In genomic region chr14:104734991-104735779, GRCh38 we compare ENCODE assay signal across 1 cellular context.
TF ChIP-seq lines count a peak whose summit lies in the region.

No MANE protein-coding gene starts in this region.

TF ChIP-seq in HepG2, 621 proteins besides CTCF, POLR2A, EP300 and RAD21 (continued from another document and continues in another):
- TF ChIP-seq ARID3A (IDR thresholded peaks at IDR 0.05; ENCODE audit: low read depth, low read length): no peak
- no peak for TF ChIP-seq ZNF260 (CRISPR knock-in tag; IDR thresholded peaks at IDR 0.05; ENCODE audit: borderline replicate concordance, low read depth)
- TF ChIP-seq KLF11 (CRISPR knock-in tag; IDR thresholded peaks at IDR 0.05): peak; percentile 37; the same call in 1 of the 2 replicates
- no peak; the same call in 1 of the 2 replicates for TF ChIP-seq REL (CRISPR knock-in tag; conservative IDR thresholded peaks at IDR 0.05)
- no peak for TF ChIP-seq ARNT (IDR thresholded peaks at IDR 0.05)
- TF ChIP-seq AKNA (CRISPR knock-in tag; IDR thresholded peaks at IDR 0.05; ENCODE audit: borderline replicate concordance): no peak
- no peak for TF ChIP-seq ZNF615 (CRISPR knock-in tag; IDR thresholded peaks at IDR 0.05; ENCODE audit: borderline replicate concordance)
- no peak for TF ChIP-seq MTA3 (CRISPR knock-in tag; IDR thresholded peaks at IDR 0.05)
- peak; percentile 57; the same call in 1 of the 2 replicates for TF ChIP-seq ZNF556 (CRISPR knock-in tag; IDR thresholded peaks at IDR 0.05; ENCODE audit: borderline replicate concordance)
- no peak for TF ChIP-seq ZNF777 (CRISPR knock-in tag; IDR thresholded peaks at IDR 0.05)
- peak; percentile 30; the same call in 1 of the 2 replicates for TF ChIP-seq DR1 (CRISPR knock-in tag; IDR thresholded peaks at IDR 0.05)
- no peak for TF ChIP-seq PCBP1 (IDR thresholded peaks at IDR 0.05; ENCODE audit: borderline replicate concordance, low read depth, low read length)
- TF ChIP-seq, protein P1, sequence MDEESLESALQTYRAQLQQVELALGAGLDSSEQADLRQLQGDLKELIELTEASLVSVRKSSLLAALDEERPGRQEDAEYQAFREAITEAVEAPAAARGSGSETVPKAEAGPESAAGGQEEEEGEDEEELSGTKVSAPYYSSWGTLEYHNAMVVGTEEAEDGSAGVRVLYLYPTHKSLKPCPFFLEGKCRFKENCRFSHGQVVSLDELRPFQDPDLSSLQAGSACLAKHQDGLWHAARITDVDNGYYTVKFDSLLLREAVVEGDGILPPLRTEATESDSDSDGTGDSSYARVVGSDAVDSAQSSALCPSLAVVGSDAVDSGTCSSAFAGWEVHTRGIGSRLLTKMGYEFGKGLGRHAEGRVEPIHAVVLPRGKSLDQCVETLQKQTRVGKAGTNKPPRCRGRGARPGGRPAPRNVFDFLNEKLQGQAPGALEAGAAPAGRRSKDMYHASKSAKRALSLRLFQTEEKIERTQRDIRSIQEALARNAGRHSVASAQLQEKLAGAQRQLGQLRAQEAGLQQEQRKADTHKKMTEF (CRISPR knock-in tag; IDR thresholded peaks at IDR 0.05): peak; percentile 79; the same call in 1 of the 2 replicates
- TF ChIP-seq, protein P2, sequence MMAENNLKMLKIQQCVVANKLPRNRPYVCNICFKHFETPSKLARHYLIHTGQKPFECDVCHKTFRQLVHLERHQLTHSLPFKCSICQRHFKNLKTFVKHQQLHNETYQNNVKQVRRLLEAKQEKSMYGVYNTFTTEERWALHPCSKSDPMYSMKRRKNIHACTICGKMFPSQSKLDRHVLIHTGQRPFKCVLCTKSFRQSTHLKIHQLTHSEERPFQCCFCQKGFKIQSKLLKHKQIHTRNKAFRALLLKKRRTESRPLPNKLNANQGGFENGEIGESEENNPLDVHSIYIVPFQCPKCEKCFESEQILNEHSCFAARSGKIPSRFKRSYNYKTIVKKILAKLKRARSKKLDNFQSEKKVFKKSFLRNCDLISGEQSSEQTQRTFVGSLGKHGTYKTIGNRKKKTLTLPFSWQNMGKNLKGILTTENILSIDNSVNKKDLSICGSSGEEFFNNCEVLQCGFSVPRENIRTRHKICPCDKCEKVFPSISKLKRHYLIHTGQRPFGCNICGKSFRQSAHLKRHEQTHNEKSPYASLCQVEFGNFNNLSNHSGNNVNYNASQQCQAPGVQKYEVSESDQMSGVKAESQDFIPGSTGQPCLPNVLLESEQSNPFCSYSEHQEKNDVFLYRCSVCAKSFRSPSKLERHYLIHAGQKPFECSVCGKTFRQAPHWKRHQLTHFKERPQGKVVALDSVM (CRISPR knock-in tag; IDR thresholded peaks at IDR 0.05): no peak
- TF ChIP-seq SIX1 (CRISPR knock-in tag; IDR thresholded peaks at IDR 0.05; ENCODE audit: borderline replicate concordance): no peak
- TF ChIP-seq ZNF276 (CRISPR knock-in tag; IDR thresholded peaks at IDR 0.05; ENCODE audit: low read depth): no peak
- no peak for TF ChIP-seq ELK4 (CRISPR knock-in tag; IDR thresholded peaks at IDR 0.05; ENCODE audit: borderline replicate concordance)
- TF ChIP-seq ZBTB38 (CRISPR knock-in tag; IDR thresholded peaks at IDR 0.05): peak; percentile 99
- TF ChIP-seq, protein P3, sequence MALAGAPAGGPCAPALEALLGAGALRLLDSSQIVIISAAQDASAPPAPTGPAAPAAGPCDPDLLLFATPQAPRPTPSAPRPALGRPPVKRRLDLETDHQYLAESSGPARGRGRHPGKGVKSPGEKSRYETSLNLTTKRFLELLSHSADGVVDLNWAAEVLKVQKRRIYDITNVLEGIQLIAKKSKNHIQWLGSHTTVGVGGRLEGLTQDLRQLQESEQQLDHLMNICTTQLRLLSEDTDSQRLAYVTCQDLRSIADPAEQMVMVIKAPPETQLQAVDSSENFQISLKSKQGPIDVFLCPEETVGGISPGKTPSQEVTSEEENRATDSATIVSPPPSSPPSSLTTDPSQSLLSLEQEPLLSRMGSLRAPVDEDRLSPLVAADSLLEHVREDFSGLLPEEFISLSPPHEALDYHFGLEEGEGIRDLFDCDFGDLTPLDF (CRISPR knock-in tag; IDR thresholded peaks at IDR 0.05): no peak
- peak; percentile 92 for TF ChIP-seq HIC2 (CRISPR knock-in tag; IDR thresholded peaks at IDR 0.05; ENCODE audit: low read depth)
- peak; percentile 59 to 68; a peak in 2 of 4 replicates for TF ChIP-seq NR2F1 (CRISPR knock-in tag; IDR thresholded peaks at IDR 0.05)
- TF ChIP-seq, protein P4, sequence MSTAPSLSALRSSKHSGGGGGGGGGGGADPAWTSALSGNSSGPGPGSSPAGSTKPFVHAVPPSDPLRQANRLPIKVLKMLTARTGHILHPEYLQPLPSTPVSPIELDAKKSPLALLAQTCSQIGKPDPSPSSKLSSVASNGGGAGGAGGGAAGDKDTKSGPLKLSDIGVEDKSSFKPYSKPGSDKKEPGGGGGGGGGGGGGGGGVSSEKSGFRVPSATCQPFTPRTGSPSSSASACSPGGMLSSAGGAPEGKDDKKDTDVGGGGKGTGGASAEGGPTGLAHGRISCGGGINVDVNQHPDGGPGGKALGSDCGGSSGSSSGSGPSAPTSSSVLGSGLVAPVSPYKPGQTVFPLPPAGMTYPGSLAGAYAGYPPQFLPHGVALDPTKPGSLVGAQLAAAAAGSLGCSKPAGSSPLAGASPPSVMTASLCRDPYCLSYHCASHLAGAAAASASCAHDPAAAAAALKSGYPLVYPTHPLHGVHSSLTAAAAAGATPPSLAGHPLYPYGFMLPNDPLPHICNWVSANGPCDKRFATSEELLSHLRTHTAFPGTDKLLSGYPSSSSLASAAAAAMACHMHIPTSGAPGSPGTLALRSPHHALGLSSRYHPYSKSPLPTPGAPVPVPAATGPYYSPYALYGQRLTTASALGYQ (CRISPR knock-in tag; IDR thresholded peaks at IDR 0.05): no peak
- TF ChIP-seq, protein P5, sequence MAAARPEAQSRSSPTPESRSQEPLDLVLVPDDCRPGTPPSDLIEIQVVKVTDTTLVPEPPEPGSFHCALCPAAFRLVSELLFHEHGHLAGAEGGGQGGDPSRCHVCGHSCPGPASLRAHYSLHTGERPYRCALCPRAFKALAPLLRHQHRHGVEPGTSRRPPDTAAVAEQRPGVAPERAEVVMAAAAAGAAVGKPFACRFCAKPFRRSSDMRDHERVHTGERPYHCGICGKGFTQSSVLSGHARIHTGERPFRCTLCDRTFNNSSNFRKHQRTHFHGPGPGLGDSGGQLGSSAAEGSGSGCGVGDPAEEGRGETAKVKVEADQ (CRISPR knock-in tag; IDR thresholded peaks at IDR 0.05; ENCODE audit: borderline replicate concordance): no peak
- no peak for TF ChIP-seq NR2F2 (IDR thresholded peaks at IDR 0.05; ENCODE audit: borderline replicate concordance, low read depth)
- no peak for TF ChIP-seq KAT2B (IDR thresholded peaks at IDR 0.05; ENCODE audit: borderline replicate concordance, low read depth, low read length)
- 0 out of 2 replicates have a peak, but pooled peaks have one; percentile 91 for TF ChIP-seq ZNF251 (CRISPR knock-in tag; IDR thresholded peaks at IDR 0.05)
- no peak for TF ChIP-seq TOE1 (CRISPR knock-in tag; IDR thresholded peaks at IDR 0.05)
- no peak for TF ChIP-seq ZNF562 (CRISPR knock-in tag; IDR thresholded peaks at IDR 0.05; ENCODE audit: borderline replicate concordance)
- no peak for TF ChIP-seq MED13 (CRISPR knock-in tag; IDR thresholded peaks at IDR 0.05)
- TF ChIP-seq, protein P6, sequence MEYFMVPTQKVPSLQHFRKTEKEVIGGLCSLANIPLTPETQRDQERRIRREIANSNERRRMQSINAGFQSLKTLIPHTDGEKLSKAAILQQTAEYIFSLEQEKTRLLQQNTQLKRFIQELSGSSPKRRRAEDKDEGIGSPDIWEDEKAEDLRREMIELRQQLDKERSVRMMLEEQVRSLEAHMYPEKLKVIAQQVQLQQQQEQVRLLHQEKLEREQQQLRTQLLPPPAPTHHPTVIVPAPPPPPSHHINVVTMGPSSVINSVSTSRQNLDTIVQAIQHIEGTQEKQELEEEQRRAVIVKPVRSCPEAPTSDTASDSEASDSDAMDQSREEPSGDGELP (IDR thresholded peaks at IDR 0.05; ENCODE audit: borderline replicate concordance, low read depth): peak; percentile 67; the same call in 1 of the 2 replicates
- TF ChIP-seq SCMH1 (CRISPR knock-in tag; IDR thresholded peaks at IDR 0.05; ENCODE audit: borderline replicate concordance): no peak
- TF ChIP-seq PREB (CRISPR knock-in tag; IDR thresholded peaks at IDR 0.05): no peak
- TF ChIP-seq TCF12 (IDR thresholded peaks at IDR 0.05): no peak
- TF ChIP-seq TCF12 (CRISPR knock-in tag; IDR thresholded peaks at IDR 0.05): peak; percentile 91; the same call in 1 of the 2 replicates
